ENCODE assay signal across 8 cellular contexts in the genomic region with DNA sequence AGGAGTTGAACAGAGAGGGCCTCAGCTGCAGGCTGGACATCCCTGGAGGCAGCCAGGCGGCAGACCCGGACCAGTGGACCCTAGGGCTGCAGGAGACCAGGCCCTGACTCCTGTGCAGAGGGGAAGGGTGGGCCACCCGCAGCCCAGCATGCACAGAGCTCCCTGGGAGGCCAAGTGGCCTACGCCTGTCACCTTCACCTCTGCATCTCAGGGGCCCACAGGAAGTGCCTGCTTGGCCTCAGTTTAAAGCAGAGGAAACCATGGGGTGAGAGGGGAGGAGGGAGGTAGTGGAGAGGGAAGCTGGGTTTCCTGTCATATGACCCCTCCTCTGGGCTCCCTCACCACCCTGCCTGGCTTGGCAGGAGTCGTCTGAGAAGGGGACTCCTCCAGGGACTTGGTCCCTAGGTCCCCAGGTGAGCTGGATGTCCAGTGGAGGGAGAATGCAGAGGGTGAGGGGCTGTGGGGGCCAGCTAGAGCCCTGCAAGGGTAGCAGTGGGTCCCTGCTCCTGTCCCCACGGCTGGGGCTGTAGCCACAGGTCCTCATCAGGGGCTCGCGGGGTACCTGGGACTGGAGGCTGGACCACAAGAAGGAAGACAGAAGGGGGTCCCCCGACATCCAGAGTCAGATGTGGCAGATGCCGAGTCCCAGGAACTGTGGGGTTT. TPM values are rescaled to one million over a fixed set of nuclear protein-coding genes. Genes with fewer than 3 reads are reported as not detected.
A peak's percentile ranks its signal among the peaks of the same experiment; 100 is the strongest.
DNase-seq lines count a peak whose midpoint lies in the region; ATAC-seq and TF ChIP-seq lines count a peak whose summit lies in the region.

A gene with protein sequence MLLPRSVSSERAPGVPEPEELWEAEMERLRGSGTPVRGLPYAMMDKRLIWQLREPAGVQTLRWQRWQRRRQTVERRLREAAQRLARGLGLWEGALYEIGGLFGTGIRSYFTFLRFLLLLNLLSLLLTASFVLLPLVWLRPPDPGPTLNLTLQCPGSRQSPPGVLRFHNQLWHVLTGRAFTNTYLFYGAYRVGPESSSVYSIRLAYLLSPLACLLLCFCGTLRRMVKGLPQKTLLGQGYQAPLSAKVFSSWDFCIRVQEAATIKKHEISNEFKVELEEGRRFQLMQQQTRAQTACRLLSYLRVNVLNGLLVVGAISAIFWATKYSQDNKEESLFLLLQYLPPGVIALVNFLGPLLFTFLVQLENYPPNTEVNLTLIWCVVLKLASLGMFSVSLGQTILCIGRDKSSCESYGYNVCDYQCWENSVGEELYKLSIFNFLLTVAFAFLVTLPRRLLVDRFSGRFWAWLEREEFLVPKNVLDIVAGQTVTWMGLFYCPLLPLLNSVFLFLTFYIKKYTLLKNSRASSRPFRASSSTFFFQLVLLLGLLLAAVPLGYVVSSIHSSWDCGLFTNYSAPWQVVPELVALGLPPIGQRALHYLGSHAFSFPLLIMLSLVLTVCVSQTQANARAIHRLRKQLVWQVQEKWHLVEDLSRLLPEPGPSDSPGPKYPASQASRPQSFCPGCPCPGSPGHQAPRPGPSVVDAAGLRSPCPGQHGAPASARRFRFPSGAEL (plus strand): TSS at position 333 of the 663 bp plus-strand sequence. CDS start 818 bp downstream, outside the sequence.

- H3K4me1 Mint-ChIP-seq in activated naive CD8-positive, alpha-beta T cell treated with anti-CD3 and anti-CD28 coated beads, Interleukin-2, amount 50 U/mL, for 24 hours: peaks cover 61% of the 10 kb centered on the region
- peaks cover 27% of the 10 kb centered on the region for H3K4me1 Mint-ChIP-seq in mesothelial cell of epicardium

- peak within 1 kb of the TSS; percentile 48 for H3K27ac ChIP-seq in vagina

- H3K36me3 ChIP-seq in vagina: no peaks in the 10 kb centered on the region

- in situ Hi-C loops in SK-MEL-5 (cut with HindIII; ENCODE audit: low pct_unique_long_range_greater_than_20kb, low sequenced_read_pairs): no loop called here

- H3K4me3 Mint-ChIP-seq in activated naive CD8-positive, alpha-beta T cell treated with anti-CD3 and anti-CD28 coated beads, Interleukin-2, amount 50 U/mL, for 24 hours: peak within 1 kb of the TSS; percentile 95
- peak within 1 kb of the TSS; percentile 52 for H3K4me3 Mint-ChIP-seq in mesothelial cell of epicardium

- intact Hi-C loops in vagina (cut with DNase I): no loop called here

- TF ChIP-seq CTCF in mesothelial cell of epicardium (IDR thresholded peaks at IDR 0.05; ENCODE audit: unreplicated experiment) (no peak), vagina (IDR thresholded peaks at IDR 0.05) (no peak)

- H3K4me3 ChIP-seq in vagina: peak within 1 kb of the TSS; percentile 32 to 37

- DNase-seq in DMS53 (lab: John Stamatoyannopoulos, UW): peak; percentile 52
- no peak for DNase-seq in DMS53 treated with DMSO at 0.1 percent for 48 hours (lab: John Stamatoyannopoulos, UW; ENCODE audit: unreplicated experiment)
- peak; percentile 47 for DNase-seq in SK-MEL-5 (ENCODE audit: low read depth, low spot score)
- DNase-seq in activated naive CD8-positive, alpha-beta T cell treated with anti-CD3 and anti-CD28 coated beads, Interleukin-2, amount 50 U/mL, for 24 hours: peak; percentile 76
- no peak for DNase-seq in mesothelial cell of epicardium (ENCODE audit: low spot score in 2 of 2, unreplicated experiment in 2 of 2)
- DNase-seq in vagina (ENCODE audit: extremely low spot score in 2 of 2): no peak
- no peak for DNase-seq in 8988T

- peak; percentile 45 for ATAC-seq in activated naive CD8-positive, alpha-beta T cell treated with anti-CD3 and anti-CD28 coated beads, Interleukin-2, amount 50 U/mL, for 24 hours
- ATAC-seq in HG02884 (IDR thresholded peaks at IDR 0.05; ENCODE audit: unreplicated experiment): no peak

- TF ChIP-seq POLR2A in vagina (IDR thresholded peaks at IDR 0.05): no peak

- peaks cover 69% of the 10 kb centered on the region for H3K4me1 ChIP-seq in vagina

- no peaks in the 10 kb centered on the region for H3K27me3 ChIP-seq in vagina

- H3K27ac Mint-ChIP-seq in activated naive CD8-positive, alpha-beta T cell treated with anti-CD3 and anti-CD28 coated beads, Interleukin-2, amount 50 U/mL, for 24 hours: peak within 1 kb of the TSS; percentile 95
- H3K27ac Mint-ChIP-seq in mesothelial cell of epicardium: no peak within 1 kb of the TSS

- H3K27me3 Mint-ChIP-seq in activated naive CD8-positive, alpha-beta T cell treated with anti-CD3 and anti-CD28 coated beads, Interleukin-2, amount 50 U/mL, for 24 hours: no peaks in the 10 kb centered on the region
- peaks cover 7% of the 10 kb centered on the region for H3K27me3 Mint-ChIP-seq in mesothelial cell of epicardium (ENCODE audit: low read depth)

- H3K36me3 Mint-ChIP-seq in activated naive CD8-positive, alpha-beta T cell treated with anti-CD3 and anti-CD28 coated beads, Interleukin-2, amount 50 U/mL, for 24 hours (ENCODE audit: low read depth): peaks cover 26% of the 10 kb centered on the region
- no peaks in the 10 kb centered on the region for H3K36me3 Mint-ChIP-seq in mesothelial cell of epicardium

- no peaks in the 10 kb centered on the region for H3K9me3 ChIP-seq in vagina

- no peaks in the 10 kb centered on the region for H3K9me3 Mint-ChIP-seq in activated naive CD8-positive, alpha-beta T cell treated with anti-CD3 and anti-CD28 coated beads, Interleukin-2, amount 50 U/mL, for 24 hours
- no peaks in the 10 kb centered on the region for H3K9me3 Mint-ChIP-seq in mesothelial cell of epicardium

RNA-seq across cellular contexts. Expression of the gene that starts here (rescaled TPM):
- total RNA-seq in SK-MEL-5 (2014; rRNA removed; shearing (Covaris generic)): 0.45 and 2.0 TPM in 2 replicates
- 2.3 and 3.1 TPM in 2 replicates for polyA plus RNA-seq in SK-MEL-5 (2015; cell fraction: cytosol; rRNA removed)
- 5.0 and 44.5 TPM in 2 replicates for polyA plus RNA-seq in SK-MEL-5 (2015; cell fraction: nucleus; rRNA removed)
- total RNA-seq in mesothelial cell of epicardium (0.60 to 1.2 TPM (median 1.1 TPM) in 3 replicates), vagina (24.6 TPM)

Comparison
In these comparisons a context has a peak if more than half of its experiments do, and no peak if none do; other contexts are left out.
1. DNase-seq: peak in DMS53 (single experiment), SK-MEL-5 (single experiment) and activated naive CD8-positive, alpha-beta T cell treated with anti-CD3 and anti-CD28 coated beads, Interleukin-2, amount 50 U/mL, for 24 hours (single experiment); none in DMS53 treated with DMSO at 0.1 percent for 48 hours (single experiment), mesothelial cell of epicardium (0 of 2), vagina (0 of 2) and 8988T (single experiment).